Comparison of ENCODE assay signal across 8 cellular contexts in the genomic region with DNA sequence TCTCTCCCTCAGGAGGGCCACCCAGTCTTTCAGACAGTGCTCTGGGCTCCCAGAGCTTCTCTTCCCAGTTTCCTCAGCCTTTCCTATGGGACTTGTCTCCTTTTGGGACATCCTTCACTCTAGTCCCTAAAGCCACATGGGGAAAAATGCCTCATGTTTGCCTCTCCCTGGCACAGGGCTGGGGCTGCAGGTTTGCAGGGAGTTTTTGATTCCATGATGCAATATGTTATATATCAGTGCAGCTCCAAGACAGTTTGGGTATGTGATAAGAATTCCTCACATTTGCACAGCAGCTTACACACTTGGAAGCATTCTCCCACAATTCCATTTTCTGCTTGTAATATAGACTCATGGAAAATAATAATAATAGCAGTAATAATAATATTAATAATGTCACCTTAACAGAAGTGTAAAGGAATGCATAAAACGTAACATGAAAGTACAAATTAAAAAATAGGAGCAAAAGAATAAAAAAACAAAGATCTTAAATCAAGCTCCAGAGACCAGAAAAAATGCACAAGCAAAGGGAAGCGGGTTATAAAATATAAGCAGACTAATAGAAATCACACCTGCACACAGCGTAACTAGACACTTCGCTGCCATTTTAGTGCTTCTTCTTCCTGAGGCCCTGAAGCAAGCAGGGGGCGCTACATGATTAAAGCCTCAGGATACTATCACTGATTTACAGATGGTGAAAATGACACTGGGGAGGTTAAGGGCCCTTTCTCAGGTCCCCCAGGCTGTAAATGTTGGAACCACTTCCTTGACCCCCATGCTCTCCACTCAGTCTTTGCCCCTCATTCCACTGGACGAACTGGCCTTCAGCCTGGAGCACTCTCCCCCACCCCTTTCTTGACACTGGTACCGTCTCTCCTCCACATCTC.
A peak's percentile ranks its signal among the peaks of the same experiment; 100 is the strongest.
DNase-seq lines count a peak whose midpoint lies in the region; ATAC-seq and TF ChIP-seq lines count a peak whose summit lies in the region.

No MANE protein-coding gene starts in this region.

- no peak overlapping the region for H3K4me3 Mint-ChIP-seq in WTC11
- H3K4me3 Mint-ChIP-seq in CD4-positive, alpha-beta T cell: no peak overlapping the region

- 0 out of 2 replicates have a peak, but pooled peaks cover 3% of the 10 kb centered on the region for H3K9me3 Mint-ChIP-seq in WTC11
- H3K9me3 Mint-ChIP-seq in CD4-positive, alpha-beta T cell: no peaks in the 10 kb centered on the region

- in situ Hi-C loops in ACHN (cut with HindIII; ENCODE audit: low pct_ligation_motif_present, low pct_unique_long_range_greater_than_20kb, low sequenced_read_pairs): no loop called here

- H3K4me1 Mint-ChIP-seq in WTC11: peaks cover 38% of the 10 kb centered on the region
- no peaks in the 10 kb centered on the region for H3K4me1 Mint-ChIP-seq in CD4-positive, alpha-beta T cell (ENCODE audit: low read depth)

- TF ChIP-seq POLR2A in right lobe of liver (IDR thresholded peaks at IDR 0.05): no peak

- H3K27me3 Mint-ChIP-seq in WTC11 (ENCODE audit: low read depth): no peaks in the 10 kb centered on the region
- H3K27me3 Mint-ChIP-seq in CD4-positive, alpha-beta T cell: no peaks in the 10 kb centered on the region

- DNase-seq in ACHN (peak; percentile 46), HFF-Myc (ENCODE audit: extremely low read depth, low read depth) (no peak), WTC11 (ENCODE audit: low spot score) (peak; percentile 33), right lobe of liver (no peak), HuH-7 (ENCODE audit: low spot score) (no peak), NCI-H1417 (lab: John Stamatoyannopoulos, UW) (no peak)
- DNase-seq in CD4-positive, alpha-beta T cell: no peak

- H3K36me3 ChIP-seq in right lobe of liver: no peaks in the 10 kb centered on the region

- H3K27ac Mint-ChIP-seq in WTC11: no peak overlapping the region
- H3K27ac Mint-ChIP-seq in CD4-positive, alpha-beta T cell: no peak overlapping the region

- peak; percentile 51 for ATAC-seq in WTC11
- no peak for ATAC-seq in right lobe of liver
- ATAC-seq in CD4-positive, alpha-beta T cell (ENCODE audit: poor library complexity): no peak
- no peak for ATAC-seq in HG03139 (IDR thresholded peaks at IDR 0.05; ENCODE audit: unreplicated experiment)

- no peaks in the 10 kb centered on the region for H3K9me3 ChIP-seq in right lobe of liver
- no peaks in the 10 kb centered on the region for H3K9me3 ChIP-seq in CD4-positive, alpha-beta T cell (ENCODE audit: control insufficient read depth, low read length)

- intact Hi-C loops in right lobe of liver (cut with DNase I): no loop called here
- intact Hi-C loops in CD4-positive, alpha-beta T cell (cut with DNase I, micrococcal nuclease): loop anchor here in 1 of 2 experiments (10.0 kb wide), 1 partner anchor 376 kb away; no protein-coding TSS in a partner anchor

- 59% methylated on average over 5 of the region's 7 CpGs for WGBS in right lobe of liver (ENCODE audit: insufficient coverage, low coverage, low lambda C conversion rate, missing lambda C conversion rate)

- H3K4me1 ChIP-seq in right lobe of liver: peaks cover 0 to 4% (median 0%) of the 10 kb centered on the region in 4 donors

- H3K27ac ChIP-seq in right lobe of liver: peak overlapping the region in 2 of 3 donors; percentile 70
- H3K27ac ChIP-seq in CD4-positive, alpha-beta T cell (ENCODE audit: low read depth, low read length): no peak overlapping the region

- H3K27me3 ChIP-seq in right lobe of liver: no peaks in the 10 kb centered on the region
- H3K27me3 ChIP-seq in CD4-positive, alpha-beta T cell (ENCODE audit: control insufficient read depth, insufficient read depth, low read length): no peaks in the 10 kb centered on the region

- POLR2A ChIA-PET in WTC11 (lab: Charles Lee): interaction anchor here (0.7 kb wide), 1 partner anchor 33 kb away, joined by 3 read pairs; no protein-coding TSS in a partner anchor
- POLR2A ChIA-PET in CD4-positive, alpha-beta T cell (lab: Charles Lee): no interaction called here

- CTCF ChIA-PET in WTC11 (lab: Charles Lee): interaction anchor here (0.6 to 2.7 kb wide), 12 partner anchors 10 to 170 kb away, joined by 3 to 12 read pairs (median 3); a partner anchor contains a TSS
- CTCF ChIA-PET in CD4-positive, alpha-beta T cell (lab: Charles Lee): no interaction called here

- TF ChIP-seq CTCF in HFF-Myc (IDR thresholded peaks at IDR 0.05; ENCODE audit: low read depth, low read length, missing control alignments): peak; percentile 54
- no peak; the same call in 1 of the 2 replicates for TF ChIP-seq CTCF in WTC11 (IDR thresholded peaks at IDR 0.05)
- TF ChIP-seq CTCF in right lobe of liver (IDR thresholded peaks at IDR 0.05): peak; percentile 13 to 36 (median 16)
- no peak for TF ChIP-seq CTCF in CD4-positive, alpha-beta T cell (IDR thresholded peaks at IDR 0.05)

- no peaks in the 10 kb centered on the region for H3K36me3 Mint-ChIP-seq in WTC11
- H3K36me3 Mint-ChIP-seq in CD4-positive, alpha-beta T cell (ENCODE audit: low read depth): no peaks in the 10 kb centered on the region

- H3K4me3 ChIP-seq in HFF-Myc (replicated peaks; ENCODE audit: low read depth, low read length) (no peak overlapping the region), right lobe of liver (no peak overlapping the region)

TF ChIP-seq in WTC11, 78 proteins besides CTCF, POLR2A, EP300 and RAD21:
- TF ChIP-seq SOX15 (CRISPR knock-in tag; IDR thresholded peaks at IDR 0.05) (no peak), TEAD4 (CRISPR knock-in tag; IDR thresholded peaks at IDR 0.05) (no peak), NFATC4 (CRISPR knock-in tag; IDR thresholded peaks at IDR 0.05) (no peak), NFE2L1 (CRISPR knock-in tag; IDR thresholded peaks at IDR 0.05) (no peak), SMAD4 (CRISPR knock-in tag; IDR thresholded peaks at IDR 0.05) (no peak)
- TF ChIP-seq, protein P1, sequence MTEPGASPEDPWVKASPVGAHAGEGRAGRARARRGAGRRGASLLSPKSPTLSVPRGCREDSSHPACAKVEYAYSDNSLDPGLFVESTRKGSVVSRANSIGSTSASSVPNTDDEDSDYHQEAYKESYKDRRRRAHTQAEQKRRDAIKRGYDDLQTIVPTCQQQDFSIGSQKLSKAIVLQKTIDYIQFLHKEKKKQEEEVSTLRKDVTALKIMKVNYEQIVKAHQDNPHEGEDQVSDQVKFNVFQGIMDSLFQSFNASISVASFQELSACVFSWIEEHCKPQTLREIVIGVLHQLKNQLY (CRISPR knock-in tag; IDR thresholded peaks at IDR 0.05): no peak
- TF ChIP-seq, protein P2, sequence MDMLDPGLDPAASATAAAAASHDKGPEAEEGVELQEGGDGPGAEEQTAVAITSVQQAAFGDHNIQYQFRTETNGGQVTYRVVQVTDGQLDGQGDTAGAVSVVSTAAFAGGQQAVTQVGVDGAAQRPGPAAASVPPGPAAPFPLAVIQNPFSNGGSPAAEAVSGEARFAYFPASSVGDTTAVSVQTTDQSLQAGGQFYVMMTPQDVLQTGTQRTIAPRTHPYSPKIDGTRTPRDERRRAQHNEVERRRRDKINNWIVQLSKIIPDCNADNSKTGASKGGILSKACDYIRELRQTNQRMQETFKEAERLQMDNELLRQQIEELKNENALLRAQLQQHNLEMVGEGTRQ (CRISPR knock-in tag; IDR thresholded peaks at IDR 0.05): no peak
- TF ChIP-seq, protein P3, sequence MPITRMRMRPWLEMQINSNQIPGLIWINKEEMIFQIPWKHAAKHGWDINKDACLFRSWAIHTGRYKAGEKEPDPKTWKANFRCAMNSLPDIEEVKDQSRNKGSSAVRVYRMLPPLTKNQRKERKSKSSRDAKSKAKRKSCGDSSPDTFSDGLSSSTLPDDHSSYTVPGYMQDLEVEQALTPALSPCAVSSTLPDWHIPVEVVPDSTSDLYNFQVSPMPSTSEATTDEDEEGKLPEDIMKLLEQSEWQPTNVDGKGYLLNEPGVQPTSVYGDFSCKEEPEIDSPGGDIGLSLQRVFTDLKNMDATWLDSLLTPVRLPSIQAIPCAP (CRISPR knock-in tag; IDR thresholded peaks at IDR 0.05): no peak

Comparison
In these comparisons a context has a peak if more than half of its experiments do, and no peak if none do; other contexts are left out.
1. DNase-seq: peak in ACHN (single experiment) and WTC11 (single experiment); none in HFF-Myc (single experiment), right lobe of liver (0 of 3), CD4-positive, alpha-beta T cell (0 of 10), HuH-7 (single experiment) and NCI-H1417 (0 of 3).
2. CTCF ChIP-seq: peak in HFF-Myc (single experiment) and right lobe of liver (4 of 4); none in WTC11 (single experiment) and CD4-positive, alpha-beta T cell (single experiment).